ENCODE assay signal across 27 cellular contexts in the genomic region with DNA sequence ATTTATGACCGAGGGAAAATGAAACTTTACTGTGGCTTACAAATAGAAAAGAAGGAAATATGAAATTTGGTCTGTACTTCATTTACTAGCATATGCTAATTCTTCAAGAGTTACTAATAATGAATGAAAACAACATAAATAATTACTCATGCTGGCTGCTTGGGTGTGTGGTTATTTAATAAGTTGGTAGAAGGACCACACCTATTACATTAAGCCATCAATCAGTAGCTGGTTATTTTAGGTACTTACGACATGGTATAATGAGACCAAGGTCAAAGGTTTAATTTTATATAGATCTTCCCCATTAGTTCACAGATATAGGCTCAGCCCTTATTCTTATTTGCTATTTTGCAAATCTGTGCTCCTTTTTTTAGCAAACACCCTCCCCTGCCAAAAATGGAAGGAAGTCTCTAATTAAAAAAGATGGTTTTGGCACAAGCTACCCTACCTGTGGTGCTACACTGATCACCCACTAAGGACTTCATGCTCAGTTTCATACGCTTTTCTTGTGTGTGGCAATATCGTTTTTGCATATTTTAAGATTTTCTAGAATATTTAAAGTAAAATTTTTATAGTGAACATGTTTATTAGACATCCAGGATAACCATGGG.
"Had no signal": no experiment of that assay in that cellular context is flagged by ENCODE, and none has a peak within 500 bp of the region (broad histone marks: within the 10 kb centered on the region; RNA-seq: fewer than 3 reads in every experiment).

No MANE protein-coding gene starts in this region.

- DNase-seq: dermis blood vessel endothelial cell; effector memory CD4-positive, alpha-beta T cell; foreskin keratinocyte; glutamatergic neuron; heart right ventricle; hippocampal formation; left cardiac atrium; left lung; mesenchymal stem cell; naive thymus-derived CD4-positive, alpha-beta T cell; right lobe of liver; small intestine; stimulated activated CD4-positive, alpha-beta T cell treated with anti-CD3 and anti-CD28 coated beads, Interleukin-15, amount 100 ng/mL, for 24 hours; stimulated activated CD4-positive, alpha-beta T cell treated with anti-CD3 and anti-CD28 coated beads, Interleukin-2, amount 100 ng/mL, for 48 hours; stimulated activated naive B cell treated with anti-CD40 and anti-IgM and Interleukin-4, amounts not matched to agents 10 μg/mL and 1 μg/mL and 100 μg/mL, for 72 hours; uterus had no signal

- H3K9me3 Mint-ChIP-seq: neural progenitor cell had no signal

- H3K4me3 Mint-ChIP-seq: mesothelial cell of epicardium; naive thymus-derived CD4-positive, alpha-beta T cell; nephron; neural progenitor cell; stimulated activated naive B cell treated with anti-CD40 and anti-IgM and Interleukin-4, amounts not matched to agents 10 μg/mL and 1 μg/mL and 100 μg/mL, for 72 hours; stimulated activated naive CD8-positive, alpha-beta T cell treated with anti-CD3 and anti-CD28 coated beads, Interleukin-15, Interleukin-2, amounts not matched to agents 100 ng/mL and 50 ng/mL, for 24 hours had no signal

- H3K36me3 Mint-ChIP-seq: mesothelial cell of epicardium; naive thymus-derived CD4-positive, alpha-beta T cell; neural progenitor cell; stimulated activated naive B cell treated with anti-CD40 and anti-IgM and Interleukin-4, amounts not matched to agents 10 μg/mL and 1 μg/mL and 100 μg/mL, for 72 hours had no signal

- H3K27me3 Mint-ChIP-seq: progenitor cell of endocrine pancreas had no signal

- ATAC-seq: foreskin keratinocyte; gastroesophageal sphincter; heart right ventricle; left cardiac atrium; left lung; naive thymus-derived CD4-positive, alpha-beta T cell; right lobe of liver; stimulated activated naive B cell treated with anti-CD40 and anti-IgM and Interleukin-4, amounts not matched to agents 10 μg/mL and 1 μg/mL and 100 μg/mL, for 72 hours had no signal

- H3K27ac ChIP-seq: coronary artery, foreskin keratinocyte, gastroesophageal sphincter, heart right ventricle, left lung, neural progenitor cell, parathyroid adenoma, right lobe of liver, thoracic aorta, tibial nerve, upper lobe of left lung, uterus had no signal

- H3K4me1 Mint-ChIP-seq: mesothelial cell of epicardium; naive thymus-derived CD4-positive, alpha-beta T cell; nephron; neural progenitor cell; stimulated activated naive B cell treated with anti-CD40 and anti-IgM and Interleukin-4, amounts not matched to agents 10 μg/mL and 1 μg/mL and 100 μg/mL, for 72 hours had no signal

- H3K27ac Mint-ChIP-seq: mesothelial cell of epicardium; naive thymus-derived CD4-positive, alpha-beta T cell; nephron; neural progenitor cell; progenitor cell of endocrine pancreas; stimulated activated naive B cell treated with anti-CD40 and anti-IgM and Interleukin-4, amounts not matched to agents 10 μg/mL and 1 μg/mL and 100 μg/mL, for 72 hours; stimulated activated naive CD8-positive, alpha-beta T cell treated with anti-CD3 and anti-CD28 coated beads, Interleukin-15, Interleukin-2, amounts not matched to agents 100 ng/mL and 50 ng/mL, for 24 hours had no signal
